Comparison of ENCODE assay signal across 2 cellular contexts in genomic region chr12:98211914-98212695, GRCh38.
TF ChIP-seq lines count a peak whose summit lies in the region.

No MANE protein-coding gene starts in this region.

TF ChIP-seq in A549, 52 proteins besides CTCF, POLR2A, EP300 and RAD21:
- TF ChIP-seq PHF8 (IDR thresholded peaks at IDR 0.05; ENCODE audit: borderline replicate concordance, low read depth) (no peak), RARB (CRISPR knock-in tag; IDR thresholded peaks at IDR 0.05) (no peak), JUNB (IDR thresholded peaks at IDR 0.05) (no peak), ESRRA (IDR thresholded peaks at IDR 0.05; ENCODE audit: borderline replicate concordance, low read length) (no peak), MYC (IDR thresholded peaks at IDR 0.05; ENCODE audit: borderline replicate concordance, low read length) (no peak), KDM5A (IDR thresholded peaks at IDR 0.05) (no peak), ZSCAN20 (CRISPR knock-in tag; IDR thresholded peaks at IDR 0.05) (no peak), POLR2AphosphoS2 (conservative IDR thresholded peaks at IDR 0.05; ENCODE audit: low read length) (no peak), EHF (CRISPR knock-in tag; IDR thresholded peaks at IDR 0.05) (no peak), GATA3 (IDR thresholded peaks at IDR 0.05; ENCODE audit: borderline replicate concordance) (no peak), HEYL (CRISPR knock-in tag; IDR thresholded peaks at IDR 0.05) (no peak)
TF ChIP-seq in A549: peak in this region for 0.

TF ChIP-seq in HepG2, 621 proteins besides CTCF, POLR2A, EP300 and RAD21:
- TF ChIP-seq ZSCAN31 (CRISPR knock-in tag; IDR thresholded peaks at IDR 0.05; ENCODE audit: low read depth) (peak; percentile 97), SOX6 (IDR thresholded peaks at IDR 0.05) (no peak), SOX6 (CRISPR knock-in tag; IDR thresholded peaks at IDR 0.05) (no peak)
